14 cellular contexts compared by ENCODE assay signal in the genomic region with DNA sequence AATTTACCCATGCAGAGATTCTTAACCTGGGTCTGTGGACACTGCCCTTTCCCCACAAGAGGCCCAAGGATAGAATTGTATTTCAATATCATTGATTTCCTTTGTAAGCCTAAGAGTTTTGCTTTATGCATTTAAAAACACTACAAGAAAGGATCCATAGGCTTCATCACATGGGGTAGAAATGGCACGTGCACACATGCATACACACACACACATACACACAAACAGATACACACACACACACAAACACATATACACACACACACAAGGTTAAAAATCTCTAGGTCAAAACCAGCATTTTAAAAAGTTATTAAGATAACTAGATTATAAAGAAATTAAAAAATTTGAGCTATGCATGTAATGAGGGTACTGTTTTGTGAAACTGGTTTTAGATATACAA. TPM values are rescaled to one million over a fixed set of nuclear protein-coding genes. Genes with fewer than 3 reads are reported as not detected.
DNase-seq lines count a peak whose midpoint lies in the region; ATAC-seq, FAIRE-seq and TF ChIP-seq lines count a peak whose summit lies in the region.
"Had no signal": no experiment of that assay in that cellular context is flagged by ENCODE, and none has a peak within 500 bp of the region (broad histone marks: within the 10 kb centered on the region; RNA-seq: fewer than 3 reads in every experiment).

No MANE protein-coding gene starts in this region.

- H3K4me1 ChIP-seq in CD8-positive, alpha-beta T cell (ENCODE audit: insufficient read depth, low read length), result peaks cover 82% of the 10 kb centered on the region
- peaks cover 66% of the 10 kb centered on the region in 2 donors for H3K4me1 ChIP-seq in naive thymus-derived CD4-positive, alpha-beta T cell (ENCODE audit: control insufficient read depth in 2 of 2, insufficient read depth in 2 of 2, low read length in 2 of 2)
- H3K4me1 ChIP-seq: prostate gland had no signal

- H3K27ac Mint-ChIP-seq in CD8-positive, alpha-beta T cell, result peak overlapping the region; percentile 99
- peak overlapping the region; percentile 99 for H3K27ac Mint-ChIP-seq in activated CD4-positive, alpha-beta memory T cell treated with anti-CD3 and anti-CD28 coated beads, Interleukin-2, amount 10 ng/mL, durations not matched to agents 7 days and 5 days
- peak overlapping the region; percentile 92 to 99 (median 97) for H3K27ac Mint-ChIP-seq in naive thymus-derived CD4-positive, alpha-beta T cell

- H3K4me3 Mint-ChIP-seq in CD8-positive, alpha-beta T cell, result peak overlapping the region; percentile 84
- H3K4me3 Mint-ChIP-seq in activated CD4-positive, alpha-beta memory T cell treated with anti-CD3 and anti-CD28 coated beads, Interleukin-2, amount 10 ng/mL, durations not matched to agents 7 days and 5 days, result peak overlapping the region; percentile 84
- peak overlapping the region; percentile 82 to 98 (median 90) for H3K4me3 Mint-ChIP-seq in naive thymus-derived CD4-positive, alpha-beta T cell

- no peaks in the 10 kb centered on the region for H3K9me3 ChIP-seq in CD8-positive, alpha-beta T cell (ENCODE audit: low read length)
- H3K9me3 ChIP-seq in naive thymus-derived CD4-positive, alpha-beta T cell (ENCODE audit: control insufficient read depth in 2 of 3, low read length in 3 of 3), result no peaks in the 10 kb centered on the region
- H3K9me3 ChIP-seq: esophagus squamous epithelium, prostate gland, thyroid gland had no signal

- TF ChIP-seq POLR2A in GM12891 (IDR thresholded peaks at IDR 0.05; ENCODE audit: low read depth, low read length), result no peak

- peaks cover 8% of the 10 kb centered on the region for H3K9me3 Mint-ChIP-seq in CD8-positive, alpha-beta T cell
- H3K9me3 Mint-ChIP-seq in activated CD4-positive, alpha-beta memory T cell treated with anti-CD3 and anti-CD28 coated beads, Interleukin-2, amount 10 ng/mL, durations not matched to agents 7 days and 5 days, result peaks cover 5% of the 10 kb centered on the region
- peaks cover 0 to 9% (median 3%) of the 10 kb centered on the region in 11 donors for H3K9me3 Mint-ChIP-seq in naive thymus-derived CD4-positive, alpha-beta T cell

- no peaks in the 10 kb centered on the region for H3K27me3 Mint-ChIP-seq in CD8-positive, alpha-beta T cell (ENCODE audit: low read depth)
- H3K27me3 Mint-ChIP-seq in activated CD4-positive, alpha-beta memory T cell treated with anti-CD3 and anti-CD28 coated beads, Interleukin-2, amount 10 ng/mL, durations not matched to agents 7 days and 5 days, result no peaks in the 10 kb centered on the region
- H3K27me3 Mint-ChIP-seq in naive thymus-derived CD4-positive, alpha-beta T cell, result peaks cover 0 to 2% (median 0%) of the 10 kb centered on the region in 5 donors

- CTCF ChIA-PET in CD8-positive, alpha-beta T cell (lab: Charles Lee), result interaction anchor here (1.2 to 2.3 kb wide), 7 partner anchors 25 to 352 kb away, joined by 3 to 13 read pairs (median 5); no protein-coding TSS in a partner anchor
- CTCF ChIA-PET in activated CD4-positive, alpha-beta memory T cell treated with anti-CD3 and anti-CD28 coated beads, Interleukin-2, amount 10 ng/mL, durations not matched to agents 7 days and 5 days (lab: Charles Lee), result interaction anchor here (0.8 to 2.6 kb wide), 4 partner anchors 27 to 351 kb away, joined by 3 to 7 read pairs (median 4); no protein-coding TSS in a partner anchor
- CTCF ChIA-PET in naive thymus-derived CD4-positive, alpha-beta T cell (lab: Charles Lee), result interaction anchor here (1.0 to 1.9 kb wide), 4 partner anchors 26 to 477 kb away, joined by 3 to 13 read pairs (median 6); no protein-coding TSS in a partner anchor

- no peak for DNase-seq in CD8-positive, alpha-beta T cell
- DNase-seq in GM12891 (ENCODE audit: insufficient read length, low spot score) (no peak), middle frontal gyrus (ENCODE audit: extremely low spot score, low spot score) (no peak), urothelium cell line (ENCODE audit: low spot score) (no peak), foreskin fibroblast (no peak)
- no peak for DNase-seq in activated CD4-positive, alpha-beta memory T cell treated with anti-CD3 and anti-CD28 coated beads, Interleukin-2, amount 10 ng/mL, durations not matched to agents 7 days and 5 days
- no peak for DNase-seq in naive thymus-derived CD4-positive, alpha-beta T cell
- DNase-seq: activated CD8-positive, alpha-beta memory T cell treated with anti-CD3 and anti-CD28 coated beads, Interleukin-2, amount 50 U/mL, for 4 hours had no signal

- ATAC-seq in CD8-positive, alpha-beta T cell, result no peak
- no peak for ATAC-seq in naive thymus-derived CD4-positive, alpha-beta T cell

- H3K27me3 ChIP-seq in CD8-positive, alpha-beta T cell (ENCODE audit: insufficient read depth, low read length), result no peaks in the 10 kb centered on the region
- no peaks in the 10 kb centered on the region for H3K27me3 ChIP-seq in naive thymus-derived CD4-positive, alpha-beta T cell (ENCODE audit: control insufficient read depth in 2 of 2, insufficient read depth in 2 of 2, low read length in 2 of 2)
- H3K27me3 ChIP-seq: esophagus squamous epithelium, thyroid gland had no signal

- H3K27ac ChIP-seq in CD8-positive, alpha-beta T cell (ENCODE audit: low read depth, low read length), result peak overlapping the region; percentile 78
- peak overlapping the region; percentile 89 for H3K27ac ChIP-seq in naive thymus-derived CD4-positive, alpha-beta T cell (ENCODE audit: low read depth, low read length)
- H3K27ac ChIP-seq: prostate gland, thyroid gland had no signal

- peak overlapping the region; percentile 55 for H3K4me3 ChIP-seq in CD8-positive, alpha-beta T cell (ENCODE audit: low read depth, low read length)
- H3K4me3 ChIP-seq in naive thymus-derived CD4-positive, alpha-beta T cell (ENCODE audit: low read length), result peak overlapping the region; percentile 66
- H3K4me3 ChIP-seq in foreskin fibroblast (ENCODE audit: low read depth in 1 of 2, low read length in 2 of 2), result no peak overlapping the region
- H3K4me3 ChIP-seq: esophagus squamous epithelium, prostate gland, thyroid gland had no signal

- intact Hi-C loops in CD8-positive, alpha-beta T cell (cut with DNase I, micrococcal nuclease), result loop anchor here (2.0 to 10.0 kb wide), 3 partner anchors 52 to 476 kb away; no protein-coding TSS in a partner anchor
- intact Hi-C loops in naive thymus-derived CD4-positive, alpha-beta T cell (cut with micrococcal nuclease), result loop anchor here (2.0 to 10.0 kb wide), 7 partner anchors 14 to 698 kb away; partner anchors contain the start of genes TRAT1 (in 2 of the 2) and BBX (in 1 of the 2)

- no peaks in the 10 kb centered on the region for H3K36me3 ChIP-seq in CD8-positive, alpha-beta T cell (ENCODE audit: insufficient read depth, low read length)
- H3K36me3 ChIP-seq in naive thymus-derived CD4-positive, alpha-beta T cell (ENCODE audit: control insufficient read depth in 2 of 3, insufficient read depth in 3 of 3, low read length in 3 of 3), result no peaks in the 10 kb centered on the region
- H3K36me3 ChIP-seq: esophagus squamous epithelium, prostate gland, thyroid gland had no signal

- peaks cover 74% of the 10 kb centered on the region for H3K4me1 Mint-ChIP-seq in CD8-positive, alpha-beta T cell (ENCODE audit: low read depth)
- H3K4me1 Mint-ChIP-seq in activated CD4-positive, alpha-beta memory T cell treated with anti-CD3 and anti-CD28 coated beads, Interleukin-2, amount 10 ng/mL, durations not matched to agents 7 days and 5 days, result peaks cover 73% of the 10 kb centered on the region
- peaks cover 62 to 93% (median 79%) of the 10 kb centered on the region in 7 donors for H3K4me1 Mint-ChIP-seq in naive thymus-derived CD4-positive, alpha-beta T cell

- peaks cover 25% of the 10 kb centered on the region for H3K36me3 Mint-ChIP-seq in CD8-positive, alpha-beta T cell
- H3K36me3 Mint-ChIP-seq in activated CD4-positive, alpha-beta memory T cell treated with anti-CD3 and anti-CD28 coated beads, Interleukin-2, amount 10 ng/mL, durations not matched to agents 7 days and 5 days (ENCODE audit: low read depth), result peaks cover 44% of the 10 kb centered on the region
- H3K36me3 Mint-ChIP-seq in naive thymus-derived CD4-positive, alpha-beta T cell, result peaks cover 10 to 48% (median 22%) of the 10 kb centered on the region in 5 donors
- H3K36me3 Mint-ChIP-seq: CD14-positive monocyte had no signal

- POLR2A ChIA-PET in CD8-positive, alpha-beta T cell (lab: Charles Lee), result interaction anchor here (1.0 to 9.7 kb wide), 8 partner anchors 19 to 463 kb away, joined by 3 to 103 read pairs (median 5); partner anchors contain the start of genes CD47, CIP2A, DZIP3 and IFT57
- POLR2A ChIA-PET in activated CD4-positive, alpha-beta memory T cell treated with anti-CD3 and anti-CD28 coated beads, Interleukin-2, amount 10 ng/mL, durations not matched to agents 7 days and 5 days (lab: Charles Lee), result interaction anchor here (0.8 to 8.8 kb wide), 17 partner anchors 8 to 695 kb away, joined by 3 to 259 read pairs (median 7); partner anchors contain the start of genes CD47, CIP2A, DZIP3 and HHLA2
- POLR2A ChIA-PET in naive thymus-derived CD4-positive, alpha-beta T cell (lab: Charles Lee), result interaction anchor here (1.0 to 15.4 kb wide), 14 partner anchors 8 to 463 kb away, joined by 3 to 393 read pairs (median 6); partner anchors contain the start of genes CD47, CIP2A, DZIP3 and IFT57

- FAIRE-seq in GM12891 (lab: Jason Lieb, UNC) (peak; percentile 51), urothelium cell line (lab: Jason Lieb, UNC) (no peak)
- FAIRE-seq: astrocyte, H54 had no signal

- no peak for TF ChIP-seq CTCF in CD8-positive, alpha-beta T cell (IDR thresholded peaks at IDR 0.05)
- TF ChIP-seq CTCF in foreskin fibroblast (IDR thresholded peaks at IDR 0.05; ENCODE audit: low read depth, low read length), result no peak

TF ChIP-seq in GM12891, 5 proteins besides CTCF, POLR2A, EP300 and RAD21:
- TF ChIP-seq TAF1 (IDR thresholded peaks at IDR 0.05; ENCODE audit: low read depth, low read length), result no peak
- no peak for TF ChIP-seq POLR2AphosphoS5 (IDR thresholded peaks at IDR 0.05; ENCODE audit: low read depth, low read length)
- no peak for TF ChIP-seq SPI1 (IDR thresholded peaks at IDR 0.05; ENCODE audit: low read depth, low read length)
- TF ChIP-seq POU2F2 (IDR thresholded peaks at IDR 0.05; ENCODE audit: low read depth, low read length), result no peak
- no peak for TF ChIP-seq PAX5 (IDR thresholded peaks at IDR 0.05; ENCODE audit: insufficient read depth, low read length, severe bottlenecking)

RNA-seq across cellular contexts. Expression of gene CD47, which starts 35.5 kb away (rescaled TPM):
- 100 to 1,000 TPM; 118 to 125 TPM for total RNA-seq in CD8-positive, alpha-beta T cell
- polyA plus RNA-seq in GM12891 (2012; ENCODE audit: low read depth, missing spikeins), result 62.8 TPM
- 100 to 1,000 TPM; 153 to 161 TPM for total RNA-seq in activated CD4-positive, alpha-beta memory T cell treated with anti-CD3 and anti-CD28 coated beads, Interleukin-2, amount 10 ng/mL, durations not matched to agents 7 days and 5 days
- total RNA-seq in naive thymus-derived CD4-positive, alpha-beta T cell, result 100 to 1,000 TPM; 130 to 232 (median 136) TPM
- polyA plus RNA-seq in naive thymus-derived CD4-positive, alpha-beta T cell, result 100 to 1,000 TPM; 171 to 186 TPM

Comparison
In these comparisons a context has a peak if more than half of its experiments do, and no peak if none do; other contexts are left out.
1. H3K4me3 ChIP-seq: peak in CD8-positive, alpha-beta T cell (single experiment) and naive thymus-derived CD4-positive, alpha-beta T cell (single experiment); none in foreskin fibroblast (0 of 2).
2. Peak in every context shown above with its lines, with median percentiles within 50 percentile points of each other: H3K27ac Mint-ChIP-seq and H3K4me3 Mint-ChIP-seq.